Comparison of ENCODE assay signal across 8 cellular contexts in genomic region chr16:2519711-2520080, GRCh38. TPM values are rescaled to one million over a fixed set of nuclear protein-coding genes. Genes with fewer than 3 reads are reported as not detected.
DNase-seq lines count a peak whose midpoint lies in the region; ATAC-seq and TF ChIP-seq lines count a peak whose summit lies in the region.

No MANE protein-coding gene starts in this region.

- ATAC-seq in activated CD8-positive, alpha-beta T cell treated with anti-CD3 and anti-CD28 coated beads for 36 hours, result no peak
- peak; percentile 3 to 28 for ATAC-seq in right cardiac atrium
- no peak for ATAC-seq in stimulated activated effector memory CD8-positive, alpha-beta T cell treated with anti-CD3 and anti-CD28 coated beads, Interleukin-12 subunit alpha, Interleukin-12 subunit beta, amount 100 ng/mL, for 72 hours
- ATAC-seq in HG02938 (IDR thresholded peaks at IDR 0.05; ENCODE audit: unreplicated experiment), result no peak
- ATAC-seq in GM18907 (IDR thresholded peaks at IDR 0.05; ENCODE audit: unreplicated experiment), result no peak
- ATAC-seq in HG03108 (IDR thresholded peaks at IDR 0.05; ENCODE audit: unreplicated experiment), result no peak

- H3K27me3 Mint-ChIP-seq in activated CD8-positive, alpha-beta T cell treated with anti-CD3 and anti-CD28 coated beads for 36 hours, result no peaks in the 10 kb centered on the region

- peaks cover 21% of the 10 kb centered on the region for H3K36me3 Mint-ChIP-seq in activated CD8-positive, alpha-beta T cell treated with anti-CD3 and anti-CD28 coated beads for 36 hours (ENCODE audit: low read depth)
- H3K36me3 Mint-ChIP-seq in stimulated activated effector memory CD8-positive, alpha-beta T cell treated with anti-CD3 and anti-CD28 coated beads, Interleukin-12 subunit alpha, Interleukin-12 subunit beta, amount 100 ng/mL, for 72 hours, result peaks cover 94% of the 10 kb centered on the region

- H3K36me3 ChIP-seq in HAP-1 (replicated peaks), result peaks cover 26% of the 10 kb centered on the region

- intact Hi-C loops in activated CD8-positive, alpha-beta T cell treated with anti-CD3 and anti-CD28 coated beads for 36 hours (cut with micrococcal nuclease), result no loop called here
- intact Hi-C loops in right cardiac atrium (cut with DNase I), result loop anchor here in 1 of 4 donors (5.0 kb wide), 1 partner anchor 297 kb away; the partner anchor contains the start of gene E4F1

- no peak for DNase-seq in HAP-1 (ENCODE audit: low spot score in 2 of 2)
- no peak for DNase-seq in activated CD8-positive, alpha-beta T cell treated with anti-CD3 and anti-CD28 coated beads for 36 hours
- peak in 2 of 3 donors; percentile 38 to 80 for DNase-seq in right cardiac atrium
- DNase-seq in stimulated activated effector memory CD8-positive, alpha-beta T cell treated with anti-CD3 and anti-CD28 coated beads, Interleukin-12 subunit alpha, Interleukin-12 subunit beta, amount 100 ng/mL, for 72 hours (ENCODE audit: low spot score in 2 of 2), result no peak
- no peak for DNase-seq in stimulated activated CD4-positive, alpha-beta T cell treated with anti-CD3 and anti-CD28 coated beads, Interleukin-2, amount 100 ng/mL, for 24 hours

- peaks cover 55% of the 10 kb centered on the region for H3K4me1 Mint-ChIP-seq in activated CD8-positive, alpha-beta T cell treated with anti-CD3 and anti-CD28 coated beads for 36 hours (ENCODE audit: low read depth)
- peaks cover 75% of the 10 kb centered on the region for H3K4me1 Mint-ChIP-seq in stimulated activated effector memory CD8-positive, alpha-beta T cell treated with anti-CD3 and anti-CD28 coated beads, Interleukin-12 subunit alpha, Interleukin-12 subunit beta, amount 100 ng/mL, for 72 hours

- POLR2A ChIA-PET in activated CD8-positive, alpha-beta T cell treated with anti-CD3 and anti-CD28 coated beads for 36 hours (lab: Charles Lee), result interaction anchor here (0.8 to 6.2 kb wide), 7 partner anchors 9 to 366 kb away, joined by 3 to 67 read pairs (median 5); partner anchors contain the start of genes CEMP1, PDPK1 and TEDC2

- no peaks in the 10 kb centered on the region; the same call in 1 of the 2 replicates for H3K4me1 ChIP-seq in HAP-1
- H3K4me1 ChIP-seq in right cardiac atrium (ENCODE audit: control insufficient read depth, insufficient read depth, low read length), result peaks cover 22% of the 10 kb centered on the region

- CTCF ChIA-PET in activated CD8-positive, alpha-beta T cell treated with anti-CD3 and anti-CD28 coated beads for 36 hours (lab: Charles Lee), result interaction anchor here (0.7 to 1.4 kb wide), 3 partner anchors 13 to 1792 kb away, joined by 3 to 4 read pairs (median 3); no protein-coding TSS in a partner anchor

- H3K9me3 Mint-ChIP-seq in activated CD8-positive, alpha-beta T cell treated with anti-CD3 and anti-CD28 coated beads for 36 hours, result no peaks in the 10 kb centered on the region
- H3K9me3 Mint-ChIP-seq in stimulated activated effector memory CD8-positive, alpha-beta T cell treated with anti-CD3 and anti-CD28 coated beads, Interleukin-12 subunit alpha, Interleukin-12 subunit beta, amount 100 ng/mL, for 72 hours, result no peaks in the 10 kb centered on the region

- WGBS in right cardiac atrium, result 38% methylated on average over 22 of the region's 22 CpGs

- peak overlapping the region; percentile 58 for H3K4me3 ChIP-seq in HAP-1
- H3K4me3 ChIP-seq in right cardiac atrium (ENCODE audit: low read length), result peak overlapping the region; percentile 26

- H3K4me3 Mint-ChIP-seq in activated CD8-positive, alpha-beta T cell treated with anti-CD3 and anti-CD28 coated beads for 36 hours, result peak overlapping the region; percentile 48
- H3K4me3 Mint-ChIP-seq in stimulated activated effector memory CD8-positive, alpha-beta T cell treated with anti-CD3 and anti-CD28 coated beads, Interleukin-12 subunit alpha, Interleukin-12 subunit beta, amount 100 ng/mL, for 72 hours, result peak overlapping the region; percentile 79

- TF ChIP-seq CTCF in activated CD8-positive, alpha-beta T cell treated with anti-CD3 and anti-CD28 coated beads for 36 hours (IDR thresholded peaks at IDR 0.05), result no peak

- H3K9me3 ChIP-seq in HAP-1, result no peaks in the 10 kb centered on the region
- H3K9me3 ChIP-seq in right cardiac atrium (ENCODE audit: control insufficient read depth, low read length), result no peaks in the 10 kb centered on the region

- in situ Hi-C loops in HAP-1 (cut with MboI; ENCODE audit: low sequenced_read_pairs), result loop anchor here (25.0 kb wide), 1 partner anchor 532 kb away; the partner anchor contains the start of genes GFER, NOXO1 and SYNGR3

- H3K27me3 ChIP-seq in HAP-1 (ENCODE audit: low read depth) (no peaks in the 10 kb centered on the region), right cardiac atrium (ENCODE audit: control insufficient read depth, insufficient read depth) (no peaks in the 10 kb centered on the region)

- H3K27ac ChIP-seq in right cardiac atrium (ENCODE audit: low read length), result peak overlapping the region; percentile 62

- H3K27ac Mint-ChIP-seq in activated CD8-positive, alpha-beta T cell treated with anti-CD3 and anti-CD28 coated beads for 36 hours, result peak overlapping the region; percentile 83
- H3K27ac Mint-ChIP-seq in stimulated activated effector memory CD8-positive, alpha-beta T cell treated with anti-CD3 and anti-CD28 coated beads, Interleukin-12 subunit alpha, Interleukin-12 subunit beta, amount 100 ng/mL, for 72 hours, result peak overlapping the region; percentile 95

RNA-seq across cellular contexts. Expression of gene AMDHD2, which starts 0.5 kb away (rescaled TPM):
- 10 to 100 TPM; 28.2 to 29.0 TPM for total RNA-seq in activated CD8-positive, alpha-beta T cell treated with anti-CD3 and anti-CD28 coated beads for 36 hours
- 10 to 100 TPM; 10.6 to 16.5 (median 14.4) TPM for total RNA-seq in right cardiac atrium
- 12.1 TPM for polyA plus RNA-seq in right cardiac atrium

RNA-seq across cellular contexts. Expression of gene ATP6V0C, which starts 5.9 kb away (rescaled TPM):
- 10 to 100 TPM; 85.9 to 88.6 TPM for total RNA-seq in activated CD8-positive, alpha-beta T cell treated with anti-CD3 and anti-CD28 coated beads for 36 hours
- 100 to 1,000 TPM; 153 to 180 (median 179) TPM for total RNA-seq in right cardiac atrium
- 206 TPM for polyA plus RNA-seq in right cardiac atrium

RNA-seq across cellular contexts. Expression of gene CEMP1, which starts 11.5 kb away (rescaled TPM):
- total RNA-seq in activated CD8-positive, alpha-beta T cell treated with anti-CD3 and anti-CD28 coated beads for 36 hours, result not detected
- not detected for total RNA-seq in right cardiac atrium
- 0.27 TPM for polyA plus RNA-seq in right cardiac atrium

RNA-seq across cellular contexts. Expression of gene PDPK1, which starts 18.1 kb away (rescaled TPM):
- total RNA-seq in activated CD8-positive, alpha-beta T cell treated with anti-CD3 and anti-CD28 coated beads for 36 hours, result 10 to 100 TPM; 32.4 to 33.9 TPM
- total RNA-seq in right cardiac atrium, result 10 to 100 TPM; 35.7 to 44.9 (median 37.8) TPM
- 18.0 TPM for polyA plus RNA-seq in right cardiac atrium

RNA-seq across cellular contexts. Expression of gene TBC1D24, which starts 44.8 kb away (rescaled TPM):
- total RNA-seq in activated CD8-positive, alpha-beta T cell treated with anti-CD3 and anti-CD28 coated beads for 36 hours, result 10 to 100 TPM; 16.6 to 16.7 TPM
- 10 to 100 TPM; 11.6 to 15.5 (median 13.0) TPM for total RNA-seq in right cardiac atrium
- polyA plus RNA-seq in right cardiac atrium, result 5.7 TPM

Comparison
In these comparisons a context has a peak if more than half of its experiments do, and no peak if none do; other contexts are left out.
1. DNase-seq: peak in right cardiac atrium (2 of 3); none in HAP-1 (0 of 2), activated CD8-positive, alpha-beta T cell treated with anti-CD3 and anti-CD28 coated beads for 36 hours (single experiment), stimulated activated effector memory CD8-positive, alpha-beta T cell treated with anti-CD3 and anti-CD28 coated beads, Interleukin-12 subunit alpha, Interleukin-12 subunit beta, amount 100 ng/mL, for 72 hours (0 of 2) and stimulated activated CD4-positive, alpha-beta T cell treated with anti-CD3 and anti-CD28 coated beads, Interleukin-2, amount 100 ng/mL, for 24 hours (0 of 2).
2. ATAC-seq: peak in right cardiac atrium (2 of 2); none in activated CD8-positive, alpha-beta T cell treated with anti-CD3 and anti-CD28 coated beads for 36 hours (single experiment), stimulated activated effector memory CD8-positive, alpha-beta T cell treated with anti-CD3 and anti-CD28 coated beads, Interleukin-12 subunit alpha, Interleukin-12 subunit beta, amount 100 ng/mL, for 72 hours (single experiment), HG02938 (single experiment), GM18907 (single experiment) and HG03108 (single experiment).